ENCODE assay signal across 11 cellular contexts in the genomic region with DNA sequence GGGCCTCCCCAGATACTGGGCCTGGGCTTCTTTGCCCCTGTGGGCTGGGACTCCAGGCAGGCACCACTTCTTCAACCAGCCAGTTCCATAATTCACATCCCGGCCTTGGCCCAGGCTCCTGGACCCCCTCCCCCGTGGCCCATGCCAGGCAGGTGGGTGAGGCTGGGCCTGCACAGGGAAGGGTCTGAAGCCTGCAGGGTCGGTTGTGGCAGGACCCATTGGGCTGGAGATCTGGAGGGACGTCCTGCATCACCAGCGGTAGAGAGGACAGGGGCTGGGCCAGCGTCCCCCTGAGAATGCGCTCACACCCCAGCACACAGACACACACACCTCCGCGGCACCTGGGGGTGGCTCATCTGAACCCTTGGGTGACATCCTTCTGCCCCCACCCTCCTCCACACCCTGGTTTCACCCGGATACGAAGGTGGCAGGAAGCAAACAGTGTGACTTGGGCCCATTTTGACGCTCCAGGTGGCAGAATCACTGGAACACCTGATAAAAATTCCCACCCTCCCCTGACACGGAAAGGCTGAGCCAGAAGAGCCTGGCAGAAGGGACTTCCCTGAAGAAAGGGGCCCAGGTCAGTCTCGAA. TPM values are rescaled to one million over a fixed set of nuclear protein-coding genes. Genes with fewer than 3 reads are reported as not detected.
A peak's percentile ranks its signal among the peaks of the same experiment; 100 is the strongest.
DNase-seq lines count a peak whose midpoint lies in the region; ATAC-seq and TF ChIP-seq lines count a peak whose summit lies in the region.
"Had no signal": no experiment of that assay in that cellular context is flagged by ENCODE, and none has a peak within 500 bp of the region (broad histone marks: within the 10 kb centered on the region; RNA-seq: fewer than 3 reads in every experiment).

No MANE protein-coding gene starts in this region.

- H3K36me3 ChIP-seq in CD4-positive, CD25-positive, alpha-beta regulatory T cell (ENCODE audit: control insufficient read depth, insufficient read depth, low read length), result no peaks in the 10 kb centered on the region
- H3K36me3 ChIP-seq in MM.1S (replicated peaks; ENCODE audit: insufficient read depth, low read length) (no peaks in the 10 kb centered on the region), osteoblast (ENCODE audit: insufficient read depth, low read length) (no peaks in the 10 kb centered on the region)
- H3K36me3 ChIP-seq: BE2C had no signal

- H3K27ac Mint-ChIP-seq in CD4-positive, CD25-positive, alpha-beta regulatory T cell, result no peak overlapping the region
- peak overlapping the region; percentile 41 for H3K27ac Mint-ChIP-seq in central memory CD8-positive, alpha-beta T cell (ENCODE audit: low read depth)
- H3K27ac Mint-ChIP-seq in type B pancreatic cell, result no peak overlapping the region

- peaks cover 0 to 38% (median 24%) of the 10 kb centered on the region in 4 donors for H3K4me1 Mint-ChIP-seq in CD4-positive, CD25-positive, alpha-beta regulatory T cell
- H3K4me1 Mint-ChIP-seq in central memory CD8-positive, alpha-beta T cell, result peaks cover 21% of the 10 kb centered on the region
- peaks cover 5% of the 10 kb centered on the region for H3K4me1 Mint-ChIP-seq in type B pancreatic cell (ENCODE audit: unreplicated experiment)

- H3K9me2 ChIP-seq in MM.1S (replicated peaks; ENCODE audit: insufficient read depth, low read length), result no peaks in the 10 kb centered on the region

- no peak overlapping the region for H3K4me2 ChIP-seq in MM.1S (ENCODE audit: low read depth, low read length)
- no peak overlapping the region for H3K4me2 ChIP-seq in osteoblast (ENCODE audit: insufficient read depth, low read length)

- H3K9me3 Mint-ChIP-seq in CD4-positive, CD25-positive, alpha-beta regulatory T cell, result no peaks in the 10 kb centered on the region
- H3K9me3 Mint-ChIP-seq in central memory CD8-positive, alpha-beta T cell, result no peaks in the 10 kb centered on the region
- H3K9me3 Mint-ChIP-seq in type B pancreatic cell, result no peaks in the 10 kb centered on the region

- DNase-seq in CD4-positive, CD25-positive, alpha-beta regulatory T cell, result no peak
- DNase-seq in MM.1S, result no peak
- DNase-seq in central memory CD8-positive, alpha-beta T cell (ENCODE audit: low spot score in 2 of 2), result no peak
- DNase-seq in osteoblast (ENCODE audit: insufficient read length, low spot score, missing footprints), result peak; percentile 73
- DNase-seq in activated gamma-delta T cell treated with Interleukin-2 at 50 U/mL for 16 hours, result no peak
- DNase-seq in type B pancreatic cell (ENCODE audit: extremely low spot score, unreplicated experiment), result no peak
- DNase-seq: DMS153, SHP77 treated with DMSO at 0.1 percent for 48 hours had no signal

- no peak overlapping the region for H3K4me3 Mint-ChIP-seq in CD4-positive, CD25-positive, alpha-beta regulatory T cell
- H3K4me3 Mint-ChIP-seq in central memory CD8-positive, alpha-beta T cell, result no peak overlapping the region
- H3K4me3 Mint-ChIP-seq in type B pancreatic cell, result no peak overlapping the region

- H3K4me1 ChIP-seq in CD4-positive, CD25-positive, alpha-beta regulatory T cell (ENCODE audit: control insufficient read depth, insufficient read depth, low read length, poor library complexity, severe bottlenecking), result peaks cover 46% of the 10 kb centered on the region
- H3K4me1 ChIP-seq in MM.1S (ENCODE audit: low read length) (no peaks in the 10 kb centered on the region), osteoblast (ENCODE audit: insufficient read depth, low read length) (no peaks in the 10 kb centered on the region)

- TF ChIP-seq CTCF in MM.1S (IDR thresholded peaks at IDR 0.05; ENCODE audit: low read length) (no peak), osteoblast (IDR thresholded peaks at IDR 0.05; ENCODE audit: extremely low read depth, low read depth, low read length) (no peak), type B pancreatic cell (conservative IDR thresholded peaks at IDR 0.05) (no peak)

- no peak overlapping the region for H3K4me3 ChIP-seq in CD4-positive, CD25-positive, alpha-beta regulatory T cell (ENCODE audit: low read depth, low read length)
- H3K4me3 ChIP-seq in MM.1S (ENCODE audit: low read length) (no peak overlapping the region), osteoblast (ENCODE audit: insufficient read depth, low read length) (no peak overlapping the region)

- no peaks in the 10 kb centered on the region for H3K27me3 ChIP-seq in CD4-positive, CD25-positive, alpha-beta regulatory T cell (ENCODE audit: control insufficient read depth, insufficient read depth, low read length)
- no peaks in the 10 kb centered on the region for H3K27me3 ChIP-seq in MM.1S (replicated peaks; ENCODE audit: insufficient read depth, low read length)
- no peaks in the 10 kb centered on the region for H3K27me3 ChIP-seq in osteoblast (ENCODE audit: insufficient read depth, low read length)
- H3K27me3 ChIP-seq: BE2C had no signal

- no peak overlapping the region for H3K9ac ChIP-seq in MM.1S (ENCODE audit: low read length)

- H4K20me1 ChIP-seq in MM.1S (ENCODE audit: insufficient read depth, low read length) (no peaks in the 10 kb centered on the region), osteoblast (ENCODE audit: insufficient read depth, low read length) (no peaks in the 10 kb centered on the region)

- no peaks in the 10 kb centered on the region for H3K9me3 ChIP-seq in CD4-positive, CD25-positive, alpha-beta regulatory T cell (ENCODE audit: control insufficient read depth in 2 of 2, low read length in 2 of 2)
- H3K9me3 ChIP-seq in MM.1S (replicated peaks; ENCODE audit: insufficient read depth, low read length) (no peaks in the 10 kb centered on the region), osteoblast (ENCODE audit: low read depth, low read length) (no peaks in the 10 kb centered on the region)
- H3K9me3 ChIP-seq: BE2C had no signal

- H3K27me3 Mint-ChIP-seq in CD4-positive, CD25-positive, alpha-beta regulatory T cell, result no peaks in the 10 kb centered on the region
- H3K27me3 Mint-ChIP-seq in central memory CD8-positive, alpha-beta T cell, result no peaks in the 10 kb centered on the region
- no peaks in the 10 kb centered on the region for H3K27me3 Mint-ChIP-seq in type B pancreatic cell

- H3K79me2 ChIP-seq in MM.1S (ENCODE audit: low read length) (no peaks in the 10 kb centered on the region), osteoblast (ENCODE audit: insufficient read depth, low read length) (no peaks in the 10 kb centered on the region)

- H3K27ac ChIP-seq in CD4-positive, CD25-positive, alpha-beta regulatory T cell (ENCODE audit: insufficient read depth, low read length, poor library complexity, severe bottlenecking), result peak overlapping the region; percentile 67
- H3K27ac ChIP-seq in MM.1S (ENCODE audit: low read length) (no peak overlapping the region), osteoblast (ENCODE audit: low read depth, low read length) (no peak overlapping the region)

- H3F3A ChIP-seq in MM.1S (ENCODE audit: insufficient read depth, low read length), result no peaks in the 10 kb centered on the region

- H2AFZ ChIP-seq in MM.1S (ENCODE audit: low read length) (peak overlapping the region; percentile 47; the same call in 1 of the 2 replicates), osteoblast (ENCODE audit: low read length) (no peak overlapping the region)

- peak in 1 of 2 donors; percentile 23 for ATAC-seq in CD4-positive, CD25-positive, alpha-beta regulatory T cell (ENCODE audit: low read depth in 2 of 2)
- ATAC-seq in central memory CD8-positive, alpha-beta T cell (replicated peaks; ENCODE audit: extremely low read depth, poor library complexity, severe bottlenecking), result peak; percentile 22
- no peak for ATAC-seq in GM19467 (IDR thresholded peaks at IDR 0.05; ENCODE audit: unreplicated experiment)

- no peaks in the 10 kb centered on the region for H3K36me3 Mint-ChIP-seq in CD4-positive, CD25-positive, alpha-beta regulatory T cell
- peaks cover 4% of the 10 kb centered on the region for H3K36me3 Mint-ChIP-seq in central memory CD8-positive, alpha-beta T cell (ENCODE audit: insufficient read depth)
- no peaks in the 10 kb centered on the region for H3K36me3 Mint-ChIP-seq in type B pancreatic cell

RNA-seq across cellular contexts. Expression of gene ZDHHC19, which starts 15.4 kb away (rescaled TPM):
- not detected for total RNA-seq in CD4-positive, CD25-positive, alpha-beta regulatory T cell
- not detected for polyA plus RNA-seq in CD4-positive, CD25-positive, alpha-beta regulatory T cell
- total RNA-seq in osteoblast (not detected in 2 replicates), type B pancreatic cell (ENCODE audit: low replicate concordance) (0.85 TPM in 1 of 2 replicates, not detected in the other)
- total RNA-seq: NCI-H460 had no signal

RNA-seq across cellular contexts. Expression of gene SLC51A, which starts 20.6 kb away (rescaled TPM):
- not detected for total RNA-seq in CD4-positive, CD25-positive, alpha-beta regulatory T cell
- 1 to 10 TPM in 1 of 4 donors, under 1 TPM in 3; 0.38 to 2.2 (median 0.63) TPM for polyA plus RNA-seq in CD4-positive, CD25-positive, alpha-beta regulatory T cell
- not detected in 2 replicates for total RNA-seq in osteoblast
- total RNA-seq in type B pancreatic cell (ENCODE audit: low replicate concordance), result 3.7 and 4.7 TPM in 2 replicates
- total RNA-seq: NCI-H460 had no signal
